Comparison of ENCODE assay signal across 18 cellular contexts in genomic region chr10:35434533-35434932, GRCh38.
DNase-seq lines count a peak whose midpoint lies in the region; ATAC-seq and TF ChIP-seq lines count a peak whose summit lies in the region.
"Had no signal": no experiment of that assay in that cellular context is flagged by ENCODE, and none has a peak within 500 bp of the region (broad histone marks: within the 10 kb centered on the region; RNA-seq: fewer than 3 reads in every experiment).

No MANE protein-coding gene starts in this region.

- no peak overlapping the region for H3K4me3 Mint-ChIP-seq in endothelial cell (ENCODE audit: unreplicated experiment)
- H3K4me3 Mint-ChIP-seq: activated CD4-positive, alpha-beta memory T cell treated with anti-CD3 and anti-CD28 coated beads for 36 hours; brain had no signal

- ATAC-seq in activated naive CD4-positive, alpha-beta T cell treated with anti-CD3 and anti-CD28 coated beads, Interleukin-2, amount 50 U/mL, for 72 hours: peak; percentile 85 to 88
- peak; percentile 62 for ATAC-seq in HG02884 (IDR thresholded peaks at IDR 0.05; ENCODE audit: unreplicated experiment)
- no peak for ATAC-seq in HG03521 (IDR thresholded peaks at IDR 0.05; ENCODE audit: unreplicated experiment)
- ATAC-seq in mucosa of descending colon: no peak
- ATAC-seq: HCT116, right lobe of liver had no signal

- peaks cover 23 to 31% of the 10 kb centered on the region in 2 donors for H3K9me3 Mint-ChIP-seq in activated naive CD4-positive, alpha-beta T cell treated with anti-CD3 and anti-CD28 coated beads, Interleukin-2, amount 50 U/mL, for 72 hours
- H3K9me3 Mint-ChIP-seq in endothelial cell (ENCODE audit: unreplicated experiment): no peaks in the 10 kb centered on the region

- H3K27me3 Mint-ChIP-seq in endothelial cell (ENCODE audit: unreplicated experiment): peaks cover 20% of the 10 kb centered on the region
- H3K27me3 Mint-ChIP-seq: activated CD4-positive, alpha-beta memory T cell treated with anti-CD3 and anti-CD28 coated beads for 36 hours; brain had no signal

- H3K4me1 ChIP-seq in mucosa of descending colon (ENCODE audit: low read depth): no peaks in the 10 kb centered on the region
- H3K4me1 ChIP-seq: right lobe of liver had no signal

- H3K9me3 ChIP-seq in mucosa of descending colon: peaks cover 12% of the 10 kb centered on the region
- H3K9me3 ChIP-seq: right lobe of liver had no signal

- DNase-seq in activated naive CD4-positive, alpha-beta T cell treated with anti-CD3 and anti-CD28 coated beads, Interleukin-2, amount 50 U/mL, for 72 hours (ENCODE audit: low spot score in 2 of 2): no peak
- DNase-seq in activated naive CD4-positive, alpha-beta T cell treated with anti-CD3 and anti-CD28 coated beads, Interleukin-2, amount 50 U/mL, for 16 hours: no peak
- DNase-seq in endothelial cell (ENCODE audit: low spot score) (no peak), NCI-H187 treated with DMSO at 0.1 percent for 48 hours (lab: John Stamatoyannopoulos, UW) (no peak), mucosa of descending colon (no peak)
- no peak for DNase-seq in activated effector memory CD4-positive, alpha-beta T cell treated with Interleukin-2 at 50 U/mL for 16 hours
- DNase-seq: activated CD4-positive, alpha-beta memory T cell treated with anti-CD3 and anti-CD28 coated beads for 36 hours; activated gamma-delta T cell treated with Interleukin-2 at 50 U/mL for 16 hours; cortex of kidney; EL; NCI-H2029; NCI-H446 treated with DMSO at 0.1 percent for 48 hours; right lobe of liver; stimulated activated CD4-positive, alpha-beta T cell treated with anti-CD3 and anti-CD28 coated beads, Interleukin-1b, Interleukin-23, amount 100 ng/mL, for 48 hours had no signal

- TF ChIP-seq CTCF in endothelial cell (IDR thresholded peaks at IDR 0.05; ENCODE audit: unreplicated experiment) (no peak), mucosa of descending colon (IDR thresholded peaks at IDR 0.05) (no peak)

- H3K27ac Mint-ChIP-seq in activated naive CD4-positive, alpha-beta T cell treated with anti-CD3 and anti-CD28 coated beads, Interleukin-2, amount 50 U/mL, for 72 hours: peak overlapping the region; percentile 77 to 90
- peak overlapping the region; percentile 50 for H3K27ac Mint-ChIP-seq in endothelial cell (ENCODE audit: unreplicated experiment)
- H3K27ac Mint-ChIP-seq: activated CD4-positive, alpha-beta memory T cell treated with anti-CD3 and anti-CD28 coated beads for 36 hours had no signal

- H3K4me3 ChIP-seq in mucosa of descending colon: no peak overlapping the region
- H3K4me3 ChIP-seq: right lobe of liver had no signal

- no peaks in the 10 kb centered on the region for H3K36me3 ChIP-seq in mucosa of descending colon (ENCODE audit: low read depth)
- H3K36me3 ChIP-seq: right lobe of liver had no signal

- intact Hi-C loops in mucosa of descending colon (cut with DNase I, micrococcal nuclease): no loop called here

- peaks cover 36 to 47% of the 10 kb centered on the region in 2 donors for H3K36me3 Mint-ChIP-seq in activated naive CD4-positive, alpha-beta T cell treated with anti-CD3 and anti-CD28 coated beads, Interleukin-2, amount 50 U/mL, for 72 hours
- H3K36me3 Mint-ChIP-seq in endothelial cell (ENCODE audit: low read depth, unreplicated experiment): peaks cover 10% of the 10 kb centered on the region

- peaks cover 36% of the 10 kb centered on the region for H3K4me1 Mint-ChIP-seq in endothelial cell (ENCODE audit: unreplicated experiment)

Comparison
In these comparisons a context has a peak if more than half of its experiments do, and no peak if none do; other contexts are left out.
1. ATAC-seq: peak in activated naive CD4-positive, alpha-beta T cell treated with anti-CD3 and anti-CD28 coated beads, Interleukin-2, amount 50 U/mL, for 72 hours (2 of 2) and HG02884 (single experiment); none in HG03521 (single experiment) and mucosa of descending colon (single experiment).